Comparison of ENCODE assay signal across 8 cellular contexts in the genomic region with DNA sequence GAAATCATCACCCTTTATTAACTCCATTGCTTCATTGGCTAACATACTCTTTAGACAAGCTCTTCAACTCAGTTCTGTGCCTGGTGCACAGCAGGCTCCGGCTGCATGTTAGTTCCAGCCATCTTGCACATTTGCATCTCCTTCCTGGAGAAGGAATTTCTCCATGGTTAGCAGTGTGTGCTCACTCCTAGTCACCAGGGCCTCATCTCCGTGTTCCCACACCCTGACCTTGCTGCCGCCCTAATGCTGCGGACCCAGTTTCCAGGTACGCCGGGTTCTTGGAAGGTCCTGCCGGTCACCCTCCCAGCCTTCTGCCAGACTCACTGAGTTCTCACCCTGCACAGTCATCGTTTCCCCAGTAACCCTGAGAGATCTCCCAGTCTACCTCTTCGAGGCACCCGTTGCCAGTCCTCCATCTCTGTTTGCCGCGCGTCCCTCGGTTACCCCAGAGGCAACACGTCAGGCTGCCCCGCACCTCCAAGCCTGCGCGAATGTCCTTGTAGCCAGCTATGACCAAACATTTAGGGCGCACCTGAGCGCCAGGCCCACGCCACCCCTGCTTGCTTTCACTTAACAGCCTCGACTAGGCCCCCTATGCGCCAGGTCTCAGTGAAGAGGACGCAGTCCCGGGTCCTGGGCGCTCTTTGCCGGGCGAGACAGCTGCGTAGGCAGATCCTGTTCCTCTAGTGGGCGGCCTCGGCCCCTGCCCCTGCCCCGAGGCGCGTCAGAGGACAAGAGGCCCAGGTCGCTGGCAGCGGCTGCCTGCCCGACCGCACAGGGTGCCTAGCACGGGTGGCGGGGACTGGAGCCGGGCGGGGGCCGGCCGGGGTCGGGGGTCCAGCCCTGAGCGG. TPM values are rescaled to one million over a fixed set of nuclear protein-coding genes. Genes with fewer than 3 reads are reported as not detected.
DNase-seq lines count a peak whose midpoint lies in the region; ATAC-seq and TF ChIP-seq lines count a peak whose summit lies in the region.

No MANE protein-coding gene starts in this region.

- H3K4me1 ChIP-seq in GM23338 (ENCODE audit: insufficient read depth) (peaks cover 25% of the 10 kb centered on the region), Karpas-422 (ENCODE audit: low read length) (peaks cover 44% of the 10 kb centered on the region), hepatocyte (ENCODE audit: insufficient read depth) (peaks cover 36% of the 10 kb centered on the region)

- H3K9me3 ChIP-seq in Karpas-422 (ENCODE audit: low read length) = no peaks in the 10 kb centered on the region
- H3K9me3 ChIP-seq in T-helper 17 cell (ENCODE audit: control insufficient read depth, low read length, poor library complexity, severe bottlenecking) = no peaks in the 10 kb centered on the region
- H3K9me3 ChIP-seq in hepatocyte (ENCODE audit: low read depth) = no peaks in the 10 kb centered on the region

- H3K4me1 Mint-ChIP-seq in GM23338 (peaks cover 41% of the 10 kb centered on the region), T-helper 17 cell (peaks cover 47% of the 10 kb centered on the region)

- H3K4me3 ChIP-seq in GM23338 = peak overlapping the region; percentile 89
- H3K4me3 ChIP-seq in Karpas-422 (ENCODE audit: low read length) = peak overlapping the region; percentile 71
- H3K4me3 ChIP-seq in hepatocyte = peak overlapping the region; percentile 46

- H3K27me3 Mint-ChIP-seq in GM23338 (ENCODE audit: insufficient read depth, low read depth, poor library complexity) (peaks cover 3% of the 10 kb centered on the region), T-helper 17 cell (no peaks in the 10 kb centered on the region)

- H3K9ac ChIP-seq in Karpas-422 (ENCODE audit: low read length) = peak overlapping the region; percentile 90

- H3K4me2 ChIP-seq in GM23338 = peak overlapping the region; percentile 92
- H3K4me2 ChIP-seq in Karpas-422 (ENCODE audit: low read depth, low read length, poor library complexity, severe bottlenecking) = peak overlapping the region; percentile 75
- H3K4me2 ChIP-seq in hepatocyte = peak overlapping the region; percentile 86

- no peak for TF ChIP-seq CTCF in GM23338 (conservative IDR thresholded peaks at IDR 0.05; ENCODE audit: low read depth in 2 of 2)
- TF ChIP-seq CTCF in hepatocyte (IDR thresholded peaks at IDR 0.05; ENCODE audit: poor library complexity) = no peak

- H2AFZ ChIP-seq in GM23338 (peak overlapping the region; percentile 93), Karpas-422 (ENCODE audit: low read length) (peak overlapping the region; percentile 68), hepatocyte (peak overlapping the region; percentile 64)

- H3K36me3 ChIP-seq in GM23338 (ENCODE audit: insufficient read depth) = no peaks in the 10 kb centered on the region
- H3K36me3 ChIP-seq in Karpas-422 (ENCODE audit: insufficient read depth, low read length) = 0 out of 2 replicates have a peak, but pooled peaks cover under 1% of the 10 kb centered on the region
- no peaks in the 10 kb centered on the region for H3K36me3 ChIP-seq in hepatocyte (replicated peaks; ENCODE audit: insufficient read depth, low read depth)

- H3K9me3 Mint-ChIP-seq in GM23338 = no peaks in the 10 kb centered on the region

- H4K20me1 ChIP-seq in GM23338 (replicated peaks; ENCODE audit: insufficient read depth) (peaks cover 9% of the 10 kb centered on the region; the same call in 1 of the 2 replicates), Karpas-422 (ENCODE audit: insufficient read depth, low read depth, low read length) (peaks cover 11% of the 10 kb centered on the region), hepatocyte (ENCODE audit: insufficient read depth, poor library complexity, severe bottlenecking) (peaks cover 38% of the 10 kb centered on the region)

- H3K9me2 ChIP-seq in GM23338 (ENCODE audit: insufficient read depth) (no peaks in the 10 kb centered on the region), Karpas-422 (replicated peaks; ENCODE audit: insufficient read depth, low read length) (no peaks in the 10 kb centered on the region), hepatocyte (replicated peaks; ENCODE audit: insufficient read depth) (no peaks in the 10 kb centered on the region)

- ATAC-seq in GM23338 = peak; percentile 79
- peak; percentile 70 for ATAC-seq in T-helper 17 cell

- DNase-seq in GM04504 (ENCODE audit: low read depth) = peak; percentile 34
- DNase-seq in GM23338 (ENCODE audit: low spot score) = peak; percentile 80
- peak; percentile 82 for DNase-seq in Karpas-422
- peak in 2 of 3 donors; percentile 58 to 65 for DNase-seq in T-helper 17 cell
- peak; percentile 87 for DNase-seq in hepatocyte (ENCODE audit: low spot score)
- peak; percentile 61 for DNase-seq in renal cortical epithelial cell (ENCODE audit: low read depth)
- DNase-seq in COLO829 (ENCODE audit: low spot score) = no peak

- 3% methylated on average over 38 of the region's 46 CpGs for WGBS in hepatocyte (ENCODE audit: low lambda C conversion rate, missing lambda C conversion rate)

- no peaks in the 10 kb centered on the region for H3K27me3 ChIP-seq in GM23338 (ENCODE audit: insufficient read depth)
- no peaks in the 10 kb centered on the region for H3K27me3 ChIP-seq in Karpas-422 (ENCODE audit: low read length)
- no peaks in the 10 kb centered on the region for H3K27me3 ChIP-seq in hepatocyte

- H3K27ac ChIP-seq in GM23338 (ENCODE audit: low read depth) (peak overlapping the region; percentile 99), Karpas-422 (ENCODE audit: low read length) (no peak overlapping the region; the same call in 1 of the 2 replicates), angular gyrus (ENCODE audit: low read depth, low read length) (peak overlapping the region; percentile 99), hepatocyte (peak overlapping the region; percentile 99)

- H3K79me2 ChIP-seq in GM23338 (replicated peaks; ENCODE audit: insufficient read depth) = peaks cover 41% of the 10 kb centered on the region
- peaks cover 39% of the 10 kb centered on the region for H3K79me2 ChIP-seq in Karpas-422 (ENCODE audit: low read length)
- peaks cover 72% of the 10 kb centered on the region for H3K79me2 ChIP-seq in hepatocyte

- H3K27ac Mint-ChIP-seq in GM23338 (peak overlapping the region; percentile 96), T-helper 17 cell (peak overlapping the region; percentile 99)

- H3K36me3 Mint-ChIP-seq in GM23338 (ENCODE audit: low read depth) = no peaks in the 10 kb centered on the region
- H3K36me3 Mint-ChIP-seq in T-helper 17 cell (ENCODE audit: low read depth) = peaks cover 5% of the 10 kb centered on the region

- peaks cover 30% of the 10 kb centered on the region for H3F3A ChIP-seq in GM23338 (replicated peaks; ENCODE audit: low read depth)

- H3K4me3 Mint-ChIP-seq in GM23338 = peak overlapping the region; percentile 88
- peak overlapping the region; percentile 99 for H3K4me3 Mint-ChIP-seq in T-helper 17 cell

TF ChIP-seq in GM23338, 12 proteins besides CTCF, POLR2A, EP300 and RAD21:
- TF ChIP-seq POLR2AphosphoS5 (IDR thresholded peaks at IDR 0.05; ENCODE audit: low read depth) (peak; percentile 25; the same call in 1 of the 2 replicates), EZH2phosphoT487 (IDR thresholded peaks at IDR 0.05; ENCODE audit: unreplicated experiment) (no peak), CREB1 (CRISPR knock-in tag; IDR thresholded peaks at IDR 0.05; ENCODE audit: low read depth) (peak; percentile 33; the same call in 1 of the 2 replicates)

RNA-seq across cellular contexts. Expression of a gene that starts 0.7 kb away (rescaled TPM):
- total RNA-seq in GM23338 (2014; rRNA removed; shearing (Covaris generic)) = 18.8 and 21.4 TPM in 2 replicates
- polyA plus RNA-seq in GM23338 (2016; fragmentation: Nextera tagmentation; extraction: Ambion mirVana) (4.4 and 4.7 TPM in 2 replicates), hepatocyte (14.4 and 17.6 TPM in 2 replicates)
- 15.5 and 18.0 TPM in 2 replicates for total RNA-seq in Karpas-422 (2014; rRNA removed; shearing (Covaris generic); ENCODE audit: low replicate concordance)
- total RNA-seq in T-helper 17 cell (10 to 100 TPM; 33.8 to 36.5 TPM), hepatocyte (11.0 and 14.4 TPM in 2 replicates), renal cortical epithelial cell (2.4 and 16.8 TPM in 2 replicates)

RNA-seq across cellular contexts. Expression of a gene that starts 31.7 kb away (rescaled TPM):
- 191 and 208 TPM in 2 replicates for total RNA-seq in GM23338 (2014; rRNA removed; shearing (Covaris generic))
- polyA plus RNA-seq in GM23338 (2016; fragmentation: Nextera tagmentation; extraction: Ambion mirVana) (238 and 257 TPM in 2 replicates), hepatocyte (198 and 218 TPM in 2 replicates)
- 82.3 and 116 TPM in 2 replicates for total RNA-seq in Karpas-422 (2014; rRNA removed; shearing (Covaris generic); ENCODE audit: low replicate concordance)
- total RNA-seq in T-helper 17 cell (10 to 100 TPM; 53.1 to 67.7 TPM), hepatocyte (271 and 295 TPM in 2 replicates), renal cortical epithelial cell (291 and 378 TPM in 2 replicates)
